In the genomic region with DNA sequence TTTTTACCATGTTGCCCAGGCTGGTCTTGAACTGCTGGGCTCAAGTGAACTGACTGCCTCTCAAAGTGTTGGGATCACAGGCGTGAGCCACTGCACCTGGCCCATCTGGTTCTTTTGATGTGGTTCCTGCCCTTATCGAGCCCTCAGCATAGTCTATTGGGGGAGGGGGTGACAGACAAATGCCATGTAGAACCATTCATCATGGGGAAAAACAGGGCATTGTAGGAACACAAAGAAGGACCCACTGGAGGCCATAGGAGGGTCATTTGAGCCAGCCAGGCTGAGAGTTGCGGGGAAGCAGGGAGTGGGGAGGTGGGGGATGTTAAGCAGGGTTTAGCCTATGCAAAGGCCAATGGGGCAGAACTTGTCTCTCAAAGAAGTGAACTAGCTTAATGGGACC, we compare ENCODE assay signal across 17 cellular contexts. TPM values are rescaled to one million over a fixed set of nuclear protein-coding genes. Genes with fewer than 3 reads are reported as not detected.
"Had no signal": no experiment of that assay in that cellular context is flagged by ENCODE, and none has a peak within 500 bp of the region (broad histone marks: within the 10 kb centered on the region; RNA-seq: fewer than 3 reads in every experiment).

No MANE protein-coding gene starts in this region.

- H3K4me3 Mint-ChIP-seq: activated CD4-positive, alpha-beta T cell treated with anti-CD3 and anti-CD28 coated beads, Interleukin-2, amount 10 ng/mL, durations not matched to agents 7 days and 5 days; activated naive CD4-positive, alpha-beta T cell treated with anti-CD3 and anti-CD28 coated beads, Interleukin-2, amount 10 ng/mL, durations not matched to agents 7 days and 5 days; naive thymus-derived CD4-positive, alpha-beta T cell; stimulated activated effector memory CD8-positive, alpha-beta T cell treated with anti-CD3 and anti-CD28 coated beads, Interleukin-12 subunit alpha, Interleukin-12 subunit beta, amount 100 ng/mL, for 72 hours; T-helper 17 cell had no signal

- H3K36me3 ChIP-seq: adrenal gland had no signal

- H3K27me3 Mint-ChIP-seq: activated CD4-positive, alpha-beta T cell treated with anti-CD3 and anti-CD28 coated beads, Interleukin-2, amount 10 ng/mL, durations not matched to agents 7 days and 5 days had no signal

- H3K36me3 Mint-ChIP-seq: stimulated activated effector memory CD8-positive, alpha-beta T cell treated with anti-CD3 and anti-CD28 coated beads, Interleukin-12 subunit alpha, Interleukin-12 subunit beta, amount 100 ng/mL, for 72 hours had no signal

- H3K9me3 ChIP-seq: adrenal gland had no signal

- H3K4me3 ChIP-seq: adrenal gland, hepatocyte, skin epidermis had no signal

- H3K4me1 Mint-ChIP-seq: T-helper 17 cell had no signal

- H3K27ac Mint-ChIP-seq: activated CD4-positive, alpha-beta T cell treated with anti-CD3 and anti-CD28 coated beads, Interleukin-2, amount 10 ng/mL, durations not matched to agents 7 days and 5 days; activated naive CD4-positive, alpha-beta T cell treated with anti-CD3 and anti-CD28 coated beads, Interleukin-2, amount 10 ng/mL, durations not matched to agents 7 days and 5 days; activated T-helper 2 cell treated with anti-CD3 and anti-CD28 coated beads, Interferon-gamma antibody, Interleukin-2, Interleukin-4, amounts not matched to agents 10 μg/mL and 5 μg/mL and 100 μg/mL, durations not matched to agents 14 hours and 24 hours and 36 hours; naive thymus-derived CD4-positive, alpha-beta T cell; stimulated activated effector memory CD8-positive, alpha-beta T cell treated with anti-CD3 and anti-CD28 coated beads, Interleukin-12 subunit alpha, Interleukin-12 subunit beta, amount 100 ng/mL, for 72 hours; T-helper 17 cell had no signal

- H3K27me3 ChIP-seq: adrenal gland, hepatocyte had no signal

- H3K27ac ChIP-seq: adrenal gland, hepatocyte, skin epidermis had no signal

- FAIRE-seq: TTC549 had no signal

- DNase-seq: activated CD4-positive, alpha-beta T cell treated with anti-CD3 and anti-CD28 coated beads, Interleukin-2, amount 10 ng/mL, durations not matched to agents 7 days and 5 days; activated CD4-positive, CD25-positive, alpha-beta regulatory T cell; activated naive CD4-positive, alpha-beta T cell treated with anti-CD3 and anti-CD28 coated beads, Interleukin-2, amount 10 ng/mL, durations not matched to agents 7 days and 5 days; central memory CD4-positive, alpha-beta T cell; cortex of kidney; erythroblast; left colon; naive thymus-derived CD4-positive, alpha-beta T cell; T-helper 17 cell had no signal

- ATAC-seq: left colon; naive thymus-derived CD4-positive, alpha-beta T cell; stimulated activated effector memory CD8-positive, alpha-beta T cell treated with anti-CD3 and anti-CD28 coated beads, Interleukin-12 subunit alpha, Interleukin-12 subunit beta, amount 100 ng/mL, for 72 hours; T-helper 17 cell had no signal

RNA-seq across cellular contexts. Expression of a gene that starts 11.9 kb away (rescaled TPM):
- total RNA-seq: activated CD4-positive, alpha-beta T cell treated with anti-CD3 and anti-CD28 coated beads, Interleukin-2, amount 10 ng/mL, durations not matched to agents 7 days and 5 days; activated CD8-positive, alpha-beta memory T cell treated with anti-CD3 and anti-CD28 coated beads for 36 hours; activated T-helper 2 cell treated with anti-CD3 and anti-CD28 coated beads, Interferon-gamma antibody, Interleukin-2, Interleukin-4, amounts not matched to agents 10 μg/mL and 5 μg/mL and 100 μg/mL, durations not matched to agents 14 hours and 24 hours and 36 hours had no signal
- polyA plus RNA-seq: naive thymus-derived CD4-positive, alpha-beta T cell had no signal

RNA-seq across cellular contexts. Expression of a gene that starts 33.1 kb away (rescaled TPM):
- total RNA-seq: activated CD4-positive, alpha-beta T cell treated with anti-CD3 and anti-CD28 coated beads, Interleukin-2, amount 10 ng/mL, durations not matched to agents 7 days and 5 days; activated CD8-positive, alpha-beta memory T cell treated with anti-CD3 and anti-CD28 coated beads for 36 hours; activated T-helper 2 cell treated with anti-CD3 and anti-CD28 coated beads, Interferon-gamma antibody, Interleukin-2, Interleukin-4, amounts not matched to agents 10 μg/mL and 5 μg/mL and 100 μg/mL, durations not matched to agents 14 hours and 24 hours and 36 hours; mononuclear cell; naive thymus-derived CD4-positive, alpha-beta T cell; T-helper 17 cell had no signal
